Comparison of ENCODE assay signal across 21 cellular contexts in genomic region chr13:101536079-101536478, GRCh38.
"Had no signal": no experiment of that assay in that cellular context is flagged by ENCODE, and none has a peak within 500 bp of the region (broad histone marks: within the 10 kb centered on the region; RNA-seq: fewer than 3 reads in every experiment).

No MANE protein-coding gene starts in this region.

- H3K27ac Mint-ChIP-seq: activated naive CD8-positive, alpha-beta T cell; activated T-cell treated with anti-CD3 and anti-CD28 coated beads, Interleukin-2, amount 50 U/mL, for 24 hours; activated T-helper 17 cell treated with anti-CD3 and anti-CD28 coated beads, Interleukin-2, amount 50 U/mL, for 72 hours; memory B cell; nephron progenitor cell; stimulated activated naive B cell treated with anti-CD40 and anti-IgM and Interleukin-4, amounts not matched to agents 10 μg/mL and 1 μg/mL and 100 μg/mL, for 72 hours; T-helper 1 cell treated with Interleukin-12 subunit alpha and Interleukin-12 subunit beta and Interleukin-4 antibody, amounts not matched to agents 30 μg/mL and 1 μg/mL, for 36 hours; WTC11 had no signal

- ATAC-seq: activated T-helper 17 cell treated with anti-CD3 and anti-CD28 coated beads, Interleukin-2, amount 50 U/mL, for 72 hours; heart left ventricle; right lobe of liver; stimulated activated naive B cell treated with anti-CD40 and anti-IgM and Interleukin-4, amounts not matched to agents 10 μg/mL and 1 μg/mL and 100 μg/mL, for 72 hours; WTC11 had no signal

- H3K4me1 Mint-ChIP-seq: activated T-helper 17 cell treated with anti-CD3 and anti-CD28 coated beads, Interleukin-2, amount 50 U/mL, for 72 hours; memory B cell; nephron progenitor cell; stimulated activated naive B cell treated with anti-CD40 and anti-IgM and Interleukin-4, amounts not matched to agents 10 μg/mL and 1 μg/mL and 100 μg/mL, for 72 hours; WTC11 had no signal

- H3K27me3 Mint-ChIP-seq: activated T-helper 17 cell treated with anti-CD3 and anti-CD28 coated beads, Interleukin-2, amount 50 U/mL, for 72 hours; memory B cell; stimulated activated naive B cell treated with anti-CD40 and anti-IgM and Interleukin-4, amounts not matched to agents 10 μg/mL and 1 μg/mL and 100 μg/mL, for 72 hours had no signal

- H3K36me3 ChIP-seq: heart left ventricle, right lobe of liver, upper lobe of left lung had no signal

- H3K36me3 Mint-ChIP-seq: activated naive CD8-positive, alpha-beta T cell; memory B cell; stimulated activated naive B cell treated with anti-CD40 and anti-IgM and Interleukin-4, amounts not matched to agents 10 μg/mL and 1 μg/mL and 100 μg/mL, for 72 hours; WTC11 had no signal

- H3K27ac ChIP-seq: heart left ventricle, right lobe of liver, testis, upper lobe of left lung had no signal

- DNase-seq: activated CD8-positive, alpha-beta memory T cell treated with anti-CD3 and anti-CD28 coated beads for 24 hours; activated CD8-positive, alpha-beta memory T cell treated with anti-CD3 and anti-CD28 coated beads, Interleukin-2, amount 50 U/mL, for 4 hours; activated T-cell treated with anti-CD3 and anti-CD28 coated beads, Interleukin-2, amount 50 U/mL, for 24 hours; cerebellar nuclear complex; heart left ventricle; nephron progenitor cell; nucleus accumbens; posterior cingulate gyrus; right lobe of liver; stimulated activated CD4-positive, alpha-beta T cell treated with anti-CD3 and anti-CD28 coated beads, Interleukin-15, amount 100 ng/mL, for 24 hours; stimulated activated CD8-positive, alpha-beta memory T cell treated with anti-CD3 and anti-CD28 coated beads, Interleukin-4, amount 100 ng/mL, for 48 hours; stimulated activated naive B cell treated with anti-CD40 and anti-IgM and Interleukin-4, amounts not matched to agents 10 μg/mL and 1 μg/mL and 100 μg/mL, for 72 hours; T1000; testis; upper lobe of left lung had no signal

- H3K4me1 ChIP-seq: heart left ventricle, right lobe of liver, testis, upper lobe of left lung had no signal

- H3K4me3 Mint-ChIP-seq: activated naive CD8-positive, alpha-beta T cell; activated T-cell treated with anti-CD3 and anti-CD28 coated beads, Interleukin-2, amount 50 U/mL, for 24 hours; activated T-helper 17 cell treated with anti-CD3 and anti-CD28 coated beads, Interleukin-2, amount 50 U/mL, for 72 hours; memory B cell; nephron progenitor cell; stimulated activated naive B cell treated with anti-CD40 and anti-IgM and Interleukin-4, amounts not matched to agents 10 μg/mL and 1 μg/mL and 100 μg/mL, for 72 hours; T-helper 1 cell treated with Interleukin-12 subunit alpha and Interleukin-12 subunit beta and Interleukin-4 antibody, amounts not matched to agents 30 μg/mL and 1 μg/mL, for 36 hours; WTC11 had no signal

- H3K9me3 ChIP-seq: right lobe of liver, testis, upper lobe of left lung had no signal

- H3K9me3 Mint-ChIP-seq: activated T-cell treated with anti-CD3 and anti-CD28 coated beads, Interleukin-2, amount 50 U/mL, for 24 hours; activated T-helper 17 cell treated with anti-CD3 and anti-CD28 coated beads, Interleukin-2, amount 50 U/mL, for 72 hours; memory B cell; T-helper 1 cell treated with Interleukin-12 subunit alpha and Interleukin-12 subunit beta and Interleukin-4 antibody, amounts not matched to agents 30 μg/mL and 1 μg/mL, for 36 hours; WTC11 had no signal

- H3K4me3 ChIP-seq: heart left ventricle, right lobe of liver, smooth muscle cell, testis, upper lobe of left lung had no signal

- H3K27me3 ChIP-seq: heart left ventricle, right lobe of liver, testis, upper lobe of left lung had no signal
